23 cellular contexts compared by ENCODE assay signal in the genomic region with DNA sequence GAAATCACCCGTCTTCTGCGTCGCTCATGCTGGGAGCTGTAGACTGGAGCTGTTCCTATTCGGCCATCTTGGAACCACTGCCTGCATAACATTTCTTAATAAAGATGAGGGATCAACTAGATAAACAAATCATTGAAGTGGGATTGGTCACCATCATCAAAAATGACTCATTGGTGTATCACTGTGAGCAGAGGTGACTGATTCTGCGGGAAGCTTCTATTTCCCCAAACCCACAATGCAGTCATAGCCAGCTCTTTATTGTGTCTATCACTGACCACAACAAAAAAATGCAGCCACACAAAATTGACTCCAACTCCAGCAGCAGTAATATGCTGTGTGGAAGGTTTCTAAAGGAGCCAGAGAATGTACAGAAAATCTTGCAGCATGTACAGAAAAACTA.
"Had no signal": no experiment of that assay in that cellular context is flagged by ENCODE, and none has a peak within 500 bp of the region (broad histone marks: within the 10 kb centered on the region; RNA-seq: fewer than 3 reads in every experiment).

No MANE protein-coding gene starts in this region.

- DNase-seq: activated CD4-positive, alpha-beta T cell treated with anti-CD3 and anti-CD28 coated beads, Interleukin-2, amount 10 ng/mL, durations not matched to agents 24 days and 14 days; activated CD8-positive, alpha-beta memory T cell treated with anti-CD3 and anti-CD28 coated beads, Interleukin-2, amount 10 ng/mL, durations not matched to agents 7 days and 5 days; activated CD8-positive, alpha-beta T cell treated with anti-CD3 and anti-CD28 coated beads for 36 hours; activated gamma-delta T cell; activated naive CD4-positive, alpha-beta T cell treated with anti-CD3 and anti-CD28 coated beads, Interleukin-2, amount 50 U/mL, for 16 hours; activated naive CD8-positive, alpha-beta T cell treated with anti-CD3 and anti-CD28 coated beads, Interleukin-2, amount 50 U/mL, for 24 hours; activated T-cell treated with anti-CD3 and anti-CD28 coated beads for 4 hours; colonic mucosa; kidney; lower lobe of right lung; naive B cell; nucleus accumbens; stimulated activated CD4-positive, alpha-beta T cell treated with anti-CD3 and anti-CD28 coated beads, Interleukin-12 subunit alpha, Interleukin-12 subunit beta, amount 100 ng/mL, for 4 hours; stimulated activated CD4-positive, alpha-beta T cell treated with anti-CD3 and anti-CD28 coated beads, Interleukin-4, amount 100 ng/mL, for 4 hours; substantia nigra; thyroid gland; upper lobe of right lung had no signal

- H3K27me3 ChIP-seq: colonic mucosa, thyroid gland, upper lobe of right lung had no signal

- H3K9me3 Mint-ChIP-seq: activated naive CD8-positive, alpha-beta T cell treated with anti-CD3 and anti-CD28 coated beads, Interleukin-2, amount 50 U/mL, for 24 hours; stimulated activated naive CD8-positive, alpha-beta T cell treated with anti-CD3 and anti-CD28 coated beads, Interleukin-15, Interleukin-2, amounts not matched to agents 100 ng/mL and 50 ng/mL, for 24 hours had no signal

- H3K9ac ChIP-seq: parathyroid adenoma had no signal

- H2AFZ ChIP-seq: parathyroid adenoma had no signal

- H3K9me3 ChIP-seq: colonic mucosa, lower lobe of right lung, thyroid gland, upper lobe of right lung had no signal

- H3K79me2 ChIP-seq: parathyroid adenoma had no signal

- H3K27me3 Mint-ChIP-seq: activated CD4-positive, alpha-beta T cell treated with anti-CD3 and anti-CD28 coated beads, Interleukin-2, amount 10 ng/mL, durations not matched to agents 24 days and 14 days; activated CD8-positive, alpha-beta memory T cell treated with anti-CD3 and anti-CD28 coated beads, Interleukin-2, amount 10 ng/mL, durations not matched to agents 7 days and 5 days; activated naive CD8-positive, alpha-beta T cell treated with anti-CD3 and anti-CD28 coated beads, Interleukin-2, amount 50 U/mL, for 24 hours; stimulated activated naive CD8-positive, alpha-beta T cell treated with anti-CD3 and anti-CD28 coated beads, Interleukin-15, Interleukin-2, amounts not matched to agents 100 ng/mL and 50 ng/mL, for 24 hours had no signal

- H3K4me1 ChIP-seq: colonic mucosa, lower lobe of right lung, parathyroid adenoma, thyroid gland, upper lobe of right lung had no signal

- H3K27ac ChIP-seq: colonic mucosa, lower lobe of right lung, parathyroid adenoma, thyroid gland, upper lobe of right lung, VCaP had no signal

- H3K36me3 Mint-ChIP-seq: activated CD8-positive, alpha-beta memory T cell treated with anti-CD3 and anti-CD28 coated beads, Interleukin-2, amount 10 ng/mL, durations not matched to agents 7 days and 5 days; naive B cell had no signal

- FAIRE-seq: kidney had no signal

- H3K27ac Mint-ChIP-seq: activated CD4-positive, alpha-beta T cell treated with anti-CD3 and anti-CD28 coated beads, Interleukin-2, amount 10 ng/mL, durations not matched to agents 24 days and 14 days; activated CD8-positive, alpha-beta memory T cell treated with anti-CD3 and anti-CD28 coated beads, Interleukin-2, amount 10 ng/mL, durations not matched to agents 7 days and 5 days; activated CD8-positive, alpha-beta T cell treated with anti-CD3 and anti-CD28 coated beads for 36 hours; activated naive CD8-positive, alpha-beta T cell treated with anti-CD3 and anti-CD28 coated beads, Interleukin-2, amount 50 U/mL, for 24 hours; stimulated activated naive CD8-positive, alpha-beta T cell treated with anti-CD3 and anti-CD28 coated beads, Interleukin-15, Interleukin-2, amounts not matched to agents 100 ng/mL and 50 ng/mL, for 24 hours; T-helper 2 cell treated with Interferon-gamma antibody and Interleukin-4, amounts not matched to agents 5 μg/mL and 100 μg/mL, for 36 hours had no signal

- H3K4me1 Mint-ChIP-seq: activated CD4-positive, alpha-beta T cell treated with anti-CD3 and anti-CD28 coated beads, Interleukin-2, amount 10 ng/mL, durations not matched to agents 24 days and 14 days; activated CD8-positive, alpha-beta memory T cell treated with anti-CD3 and anti-CD28 coated beads, Interleukin-2, amount 10 ng/mL, durations not matched to agents 7 days and 5 days; activated naive CD8-positive, alpha-beta T cell treated with anti-CD3 and anti-CD28 coated beads, Interleukin-2, amount 50 U/mL, for 24 hours; naive B cell had no signal

- H3K4me3 ChIP-seq: colonic mucosa, lower lobe of right lung, thyroid gland, upper lobe of right lung had no signal

- H3K4me3 Mint-ChIP-seq: activated CD4-positive, alpha-beta T cell treated with anti-CD3 and anti-CD28 coated beads, Interleukin-2, amount 10 ng/mL, durations not matched to agents 24 days and 14 days; activated CD8-positive, alpha-beta memory T cell treated with anti-CD3 and anti-CD28 coated beads, Interleukin-2, amount 10 ng/mL, durations not matched to agents 7 days and 5 days; activated CD8-positive, alpha-beta T cell treated with anti-CD3 and anti-CD28 coated beads for 36 hours; activated naive CD8-positive, alpha-beta T cell treated with anti-CD3 and anti-CD28 coated beads, Interleukin-2, amount 50 U/mL, for 24 hours; naive B cell; stimulated activated naive CD8-positive, alpha-beta T cell treated with anti-CD3 and anti-CD28 coated beads, Interleukin-15, Interleukin-2, amounts not matched to agents 100 ng/mL and 50 ng/mL, for 24 hours; T-helper 2 cell treated with Interferon-gamma antibody and Interleukin-4, amounts not matched to agents 5 μg/mL and 100 μg/mL, for 36 hours had no signal

- H3K36me3 ChIP-seq: colonic mucosa, lower lobe of right lung, thyroid gland, upper lobe of right lung had no signal

- ATAC-seq: activated CD4-positive, CD25-positive, alpha-beta regulatory T cell treated with anti-CD3 and anti-CD28 coated beads, Interleukin-2, amount 50 U/mL, for 24 hours; activated CD8-positive, alpha-beta memory T cell treated with anti-CD3 and anti-CD28 coated beads, Interleukin-2, amount 10 ng/mL, durations not matched to agents 7 days and 5 days; activated CD8-positive, alpha-beta T cell treated with anti-CD3 and anti-CD28 coated beads for 36 hours; activated naive CD8-positive, alpha-beta T cell treated with anti-CD3 and anti-CD28 coated beads, Interleukin-2, amount 50 U/mL, for 24 hours; lower lobe of right lung; right cardiac atrium; upper lobe of right lung had no signal
